ENCODE assay signal across 11 cellular contexts in the genomic region with DNA sequence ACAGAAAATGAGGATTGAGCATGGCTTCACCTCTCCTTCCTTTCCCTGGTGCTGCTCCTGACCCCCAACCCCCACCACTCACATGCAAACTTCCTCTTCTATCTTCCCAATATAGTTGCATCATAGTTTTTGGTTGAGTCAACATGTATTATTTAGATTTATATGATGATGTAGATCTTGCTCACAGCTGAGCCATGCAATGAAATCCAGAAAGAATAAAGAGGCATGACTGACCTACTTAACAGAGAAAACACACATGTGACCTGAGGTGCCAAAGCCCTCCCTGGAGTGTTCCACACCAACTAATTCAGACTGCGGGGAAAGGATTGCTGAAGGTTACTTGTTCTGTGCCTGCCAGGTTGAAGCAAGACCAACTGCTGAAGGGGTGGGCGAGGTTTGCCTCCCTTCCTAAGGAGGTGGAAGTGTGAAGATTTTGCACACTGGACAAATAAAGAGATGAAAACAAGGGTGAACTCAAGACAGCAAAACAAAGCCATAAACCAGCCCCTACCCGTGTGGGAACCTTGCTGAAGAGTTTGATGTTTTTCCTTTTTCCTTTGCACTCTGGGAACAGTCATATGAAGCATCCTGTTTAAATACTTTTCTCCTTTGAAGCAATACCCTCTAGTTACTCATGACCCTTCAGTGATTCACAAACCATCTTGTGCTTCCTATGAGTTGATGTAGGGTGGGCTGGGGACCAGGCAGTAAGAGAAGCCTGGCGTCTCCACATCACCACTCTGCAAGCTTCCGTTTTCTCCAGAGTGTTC.
DNase-seq lines count a peak whose midpoint lies in the region; ATAC-seq, FAIRE-seq and TF ChIP-seq lines count a peak whose summit lies in the region.
"Had no signal": no experiment of that assay in that cellular context is flagged by ENCODE, and none has a peak within 500 bp of the region (broad histone marks: within the 10 kb centered on the region; RNA-seq: fewer than 3 reads in every experiment).

No MANE protein-coding gene starts in this region.

- no peak overlapping the region for H3K4me3 Mint-ChIP-seq in astrocyte (ENCODE audit: unreplicated experiment)

- H3K4me1 Mint-ChIP-seq in astrocyte (ENCODE audit: low read depth, unreplicated experiment): peaks cover 20% of the 10 kb centered on the region

- H3K9me2 ChIP-seq in Loucy (replicated peaks; ENCODE audit: low read depth, low read length): no peaks in the 10 kb centered on the region

- H3K27me3 ChIP-seq in Loucy (ENCODE audit: insufficient read depth, low read length, poor library complexity, severe bottlenecking): no peaks in the 10 kb centered on the region
- no peaks in the 10 kb centered on the region for H3K27me3 ChIP-seq in astrocyte (ENCODE audit: insufficient read depth, low read length)

- no peaks in the 10 kb centered on the region for H3K79me2 ChIP-seq in Loucy (ENCODE audit: insufficient read depth, low read length)
- no peaks in the 10 kb centered on the region for H3K79me2 ChIP-seq in astrocyte (ENCODE audit: insufficient read depth, low read length)

- H3K9me3 Mint-ChIP-seq in astrocyte (ENCODE audit: unreplicated experiment): no peaks in the 10 kb centered on the region

- TF ChIP-seq CTCF in Loucy (conservative IDR thresholded peaks at IDR 0.05; ENCODE audit: low read length) (no peak), astrocyte (IDR thresholded peaks at IDR 0.05; ENCODE audit: insufficient read depth, low read depth, low read length) (no peak)

- H3K4me2 ChIP-seq in Loucy (ENCODE audit: low read depth, low read length, poor library complexity, severe bottlenecking): no peak overlapping the region
- peak overlapping the region; percentile 80 for H3K4me2 ChIP-seq in astrocyte (ENCODE audit: low read length)

- H4K20me1 ChIP-seq in Loucy (ENCODE audit: insufficient read depth, low read length, poor library complexity, severe bottlenecking): no peaks in the 10 kb centered on the region
- H4K20me1 ChIP-seq in astrocyte (ENCODE audit: insufficient read depth, low read length): no peaks in the 10 kb centered on the region

- H2AFZ ChIP-seq in Loucy (ENCODE audit: low read length): peak overlapping the region; percentile 47; the same call in 1 of the 2 replicates
- peak overlapping the region; percentile 57 for H2AFZ ChIP-seq in astrocyte (ENCODE audit: low read depth, low read length)

- H3K4me1 ChIP-seq in Loucy (ENCODE audit: insufficient read depth, low read length, poor library complexity, severe bottlenecking): peaks cover 36% of the 10 kb centered on the region
- H3K4me1 ChIP-seq in astrocyte (ENCODE audit: insufficient read depth, low read length): peaks cover 21% of the 10 kb centered on the region

- peaks cover 7% of the 10 kb centered on the region for H3K27me3 Mint-ChIP-seq in astrocyte (ENCODE audit: low read depth, unreplicated experiment)

- DNase-seq in AG08396 (ENCODE audit: low spot score): peak; percentile 62
- DNase-seq in astrocyte (ENCODE audit: low read depth): peak; percentile 81
- peak; percentile 88 for DNase-seq in kidney tubule cell (ENCODE audit: low spot score)
- no peak for DNase-seq in 8988T
- DNase-seq in nucleus accumbens (lab: John Stamatoyannopoulos, UW): no peak
- DNase-seq: activated CD4-positive, alpha-beta T cell treated with anti-CD3 and anti-CD28 coated beads for 4 hours; hippocampal formation had no signal

- ATAC-seq in GM21717 (IDR thresholded peaks at IDR 0.05; ENCODE audit: unreplicated experiment): no peak
- ATAC-seq in GM19452 (IDR thresholded peaks at IDR 0.05; ENCODE audit: unreplicated experiment): no peak

- H3K9ac ChIP-seq in Loucy (ENCODE audit: low read depth, low read length, poor library complexity, severe bottlenecking) (no peak overlapping the region), astrocyte (ENCODE audit: low read length) (peak overlapping the region; percentile 74)

- H3K36me3 ChIP-seq in Loucy (ENCODE audit: insufficient read depth, low read length) (no peaks in the 10 kb centered on the region), astrocyte (ENCODE audit: insufficient read depth, low read length) (no peaks in the 10 kb centered on the region)

- no peaks in the 10 kb centered on the region for H3F3A ChIP-seq in Loucy (ENCODE audit: low read depth)

- peak overlapping the region; percentile 64 for H3K27ac Mint-ChIP-seq in astrocyte (ENCODE audit: unreplicated experiment)

- H3K9me3 ChIP-seq in Loucy (ENCODE audit: insufficient read depth, low read depth, low read length): no peaks in the 10 kb centered on the region
- H3K9me3 ChIP-seq in astrocyte (ENCODE audit: insufficient read depth, low read depth, low read length): no peaks in the 10 kb centered on the region

- peak overlapping the region; percentile 94 for H3K27ac ChIP-seq in astrocyte (ENCODE audit: low read depth, low read length)
- H3K27ac ChIP-seq: C4-2B had no signal

- peak; percentile 5 for FAIRE-seq in astrocyte (lab: Jason Lieb, UNC)

- H3K4me3 ChIP-seq in Loucy (ENCODE audit: low read length, poor library complexity, severe bottlenecking) (no peak overlapping the region), astrocyte (ENCODE audit: insufficient read depth, low read depth, low read length) (peak overlapping the region; percentile 20)

- H3K36me3 Mint-ChIP-seq in astrocyte (ENCODE audit: low read depth, unreplicated experiment): no peaks in the 10 kb centered on the region

Comparison
In these comparisons a context has a peak if more than half of its experiments do, and no peak if none do; other contexts are left out.
1. DNase-seq: peak in AG08396 (single experiment), astrocyte (single experiment) and kidney tubule cell (single experiment); none in 8988T (single experiment) and nucleus accumbens (0 of 56).